ENCODE assay signal across 25 cellular contexts in genomic region chr2:8719528-8719927, GRCh38. TPM values are rescaled to one million over a fixed set of nuclear protein-coding genes. Genes with fewer than 3 reads are reported as not detected.
DNase-seq lines count a peak whose midpoint lies in the region; ATAC-seq, FAIRE-seq and TF ChIP-seq lines count a peak whose summit lies in the region.
"Had no signal": no experiment of that assay in that cellular context is flagged by ENCODE, and none has a peak within 500 bp of the region (broad histone marks: within the 10 kb centered on the region; RNA-seq: fewer than 3 reads in every experiment).

No MANE protein-coding gene starts in this region.

- H3K4me3 Mint-ChIP-seq in type B pancreatic cell, result no peak overlapping the region
- H3K4me3 Mint-ChIP-seq: activated CD4-positive, alpha-beta T cell treated with anti-CD3 and anti-CD28 coated beads, Interleukin-2, amount 10 ng/mL, durations not matched to agents 24 days and 14 days; activated naive CD8-positive, alpha-beta T cell; brain; endodermal cell; natural killer cell treated with Interleukin-12 subunit alpha and Interleukin-12 subunit beta and Interleukin-15 and Interleukin-18, amount 100 ng/mL, for 72 hours had no signal

- H3K79me1 ChIP-seq in IMR-90 (ENCODE audit: low read depth in 1 of 2, low read length in 2 of 2), result no peaks in the 10 kb centered on the region

- no peak overlapping the region for H4K8ac ChIP-seq in IMR-90 (ENCODE audit: low read depth in 2 of 2, low read length in 2 of 2)

- no peak overlapping the region for H3K27ac Mint-ChIP-seq in type B pancreatic cell
- H3K27ac Mint-ChIP-seq: activated CD4-positive, alpha-beta T cell treated with anti-CD3 and anti-CD28 coated beads, Interleukin-2, amount 10 ng/mL, durations not matched to agents 24 days and 14 days; activated naive CD8-positive, alpha-beta T cell; endodermal cell; natural killer cell treated with Interleukin-12 subunit alpha and Interleukin-12 subunit beta and Interleukin-15 and Interleukin-18, amount 100 ng/mL, for 72 hours had no signal

- no peak overlapping the region for H2AK5ac ChIP-seq in IMR-90 (ENCODE audit: low read depth, low read length)

- H4K91ac ChIP-seq in IMR-90 (ENCODE audit: insufficient read depth, low read depth, low read length), result no peak overlapping the region

- no peak overlapping the region for H3K56ac ChIP-seq in IMR-90 (ENCODE audit: extremely low read depth, insufficient read depth, low read length)

- no peaks in the 10 kb centered on the region for H3K36me3 ChIP-seq in IMR-90 (ENCODE audit: control insufficient read depth, insufficient read depth, low read length)
- no peaks in the 10 kb centered on the region for H3K36me3 ChIP-seq in K562 (ENCODE audit: control insufficient read depth, insufficient read depth, low read length)
- H3K36me3 ChIP-seq: left lung, sigmoid colon, upper lobe of right lung had no signal

- dilution Hi-C loops in IMR-90 (cut with HindIII; ENCODE audit: low sequenced_read_pairs, unreplicated experiment), result no loop called here

- H4K20me1 ChIP-seq in IMR-90 (ENCODE audit: insufficient read depth, low read length) (no peaks in the 10 kb centered on the region), K562 (replicated peaks; ENCODE audit: control insufficient read depth, insufficient read depth, low read length) (no peaks in the 10 kb centered on the region)

- no peaks in the 10 kb centered on the region for H3K79me2 ChIP-seq in K562 (ENCODE audit: control insufficient read depth, insufficient read depth, low read length)
- H3K79me2 ChIP-seq: parathyroid adenoma had no signal

- H3K9me3 ChIP-seq in IMR-90 (ENCODE audit: control insufficient read depth, insufficient read depth, low read length) (no peaks in the 10 kb centered on the region), K562 (replicated peaks; ENCODE audit: control insufficient read depth, insufficient read depth, low read depth, low read length) (no peaks in the 10 kb centered on the region)
- H3K9me3 ChIP-seq: left lung, sigmoid colon, upper lobe of right lung had no signal

- H3K36me3 Mint-ChIP-seq in type B pancreatic cell, result no peaks in the 10 kb centered on the region

- TF ChIP-seq POLR2A in IMR-90 (IDR thresholded peaks at IDR 0.05; ENCODE audit: low read depth, low read length), result no peak
- no peak for TF ChIP-seq POLR2A in K562 (conservative IDR thresholded peaks at IDR 0.05)

- H2AFZ ChIP-seq in IMR-90 (replicated peaks; ENCODE audit: low read length, poor library complexity) (no peak overlapping the region), K562 (ENCODE audit: low read depth, low read length) (0 out of 2 replicates have a peak overlapping the region, but pooled peaks have one; percentile 17)
- H2AFZ ChIP-seq: parathyroid adenoma had no signal

- no peaks in the 10 kb centered on the region for H3K27me3 ChIP-seq in IMR-90 (ENCODE audit: control insufficient read depth, insufficient read depth, low read length)
- no peaks in the 10 kb centered on the region for H3K27me3 ChIP-seq in K562 (ENCODE audit: control insufficient read depth in 2 of 2, insufficient read depth in 2 of 2, low read length in 2 of 2)
- H3K27me3 ChIP-seq: heart right ventricle, left lung, sigmoid colon, upper lobe of right lung had no signal

- no peak overlapping the region for H3K14ac ChIP-seq in IMR-90 (replicated peaks; ENCODE audit: low read depth, low read length)

- H2BK20ac ChIP-seq in IMR-90 (ENCODE audit: low read depth, low read length), result no peak overlapping the region

- peaks cover 8% of the 10 kb centered on the region for H3K9me3 Mint-ChIP-seq in type B pancreatic cell
- H3K9me3 Mint-ChIP-seq: endodermal cell had no signal

- H3K27ac ChIP-seq in IMR-90 (ENCODE audit: insufficient read depth, low read length) (no peak overlapping the region), K562 (ENCODE audit: extremely low read depth, low read depth, low read length) (no peak overlapping the region)
- H3K27ac ChIP-seq: C4-2B, heart right ventricle, KMS-11, left lung, parathyroid adenoma, sigmoid colon, upper lobe of right lung had no signal

- no peak for FAIRE-seq in K562 (lab: Jason Lieb, UNC)
- FAIRE-seq: A204.1, colon had no signal

- H3K9me1 ChIP-seq in IMR-90 (ENCODE audit: insufficient read depth, low read length), result no peaks in the 10 kb centered on the region; the same call in 1 of the 2 replicates
- H3K9me1 ChIP-seq in K562 (ENCODE audit: control insufficient read depth, insufficient read depth, low read length), result no peaks in the 10 kb centered on the region

- BruUV-seq in IMR-90 (replicated peaks; lab: Mats Ljungman, UMichigan), result no TSS peak
- BruUV-seq in K562 (replicated peaks; lab: Mats Ljungman, UMichigan), result no TSS peak

- H3K4me3 ChIP-seq in AG04449 (ENCODE audit: low read depth, low read length), result no peak overlapping the region
- H3K4me3 ChIP-seq in IMR-90 (ENCODE audit: insufficient read depth, low read depth, low read length), result no peak overlapping the region
- H3K4me3 ChIP-seq in K562, result no peak overlapping the region
- H3K4me3 ChIP-seq: heart right ventricle, left lung, sigmoid colon, upper lobe of right lung had no signal

- POLR2A ChIA-PET in AG04449 (lab: Yijun Ruan, JAX) (no interaction called here), IMR-90 (lab: Charles Lee; ENCODE audit: unreplicated experiment) (no interaction called here), K562 (lab: Yijun Ruan, JAX) (interaction anchor here (0.8 kb wide), 1 partner anchor 14 kb away, joined by 3 read pairs; no protein-coding TSS in a partner anchor)

- no peak overlapping the region for H4K5ac ChIP-seq in IMR-90 (ENCODE audit: low read depth, low read length)

- ATAC-seq in IMR-90 (ENCODE audit: low read depth), result peak; percentile 40
- ATAC-seq in K562, result no peak
- no peak for ATAC-seq in HG03175 (IDR thresholded peaks at IDR 0.05; ENCODE audit: unreplicated experiment)
- ATAC-seq in HG02763 (IDR thresholded peaks at IDR 0.05; ENCODE audit: unreplicated experiment), result no peak
- ATAC-seq: left lung; natural killer cell treated with Interleukin-12 subunit alpha and Interleukin-12 subunit beta and Interleukin-15 and Interleukin-18, amount 100 ng/mL, for 72 hours; upper lobe of right lung had no signal

- H3K4me2 ChIP-seq in IMR-90 (ENCODE audit: low read depth, low read length) (no peak overlapping the region), K562 (ENCODE audit: insufficient read depth, low read length) (no peak overlapping the region)
- H3K4me2 ChIP-seq: KMS-11 had no signal

- H3K9ac ChIP-seq in IMR-90 (ENCODE audit: low read depth, low read length), result no peak overlapping the region
- H3K9ac ChIP-seq in K562 (ENCODE audit: insufficient read depth in 1 of 2, low read depth in 2 of 2, low read length in 2 of 2), result no peak overlapping the region
- H3K9ac ChIP-seq: KMS-11, parathyroid adenoma had no signal

- peaks cover 5% of the 10 kb centered on the region for H3K4me1 Mint-ChIP-seq in type B pancreatic cell (ENCODE audit: unreplicated experiment)
- H3K4me1 Mint-ChIP-seq: activated CD4-positive, alpha-beta T cell treated with anti-CD3 and anti-CD28 coated beads, Interleukin-2, amount 10 ng/mL, durations not matched to agents 24 days and 14 days had no signal

- WGBS in IMR-90 (ENCODE audit: extremely low coverage in 2 of 2, insufficient read length in 1 of 2), 2 experiments, result no CpG with 5 or more reads among the region's 3 CpGs
- 49% methylated on average over 3 of the region's 3 CpGs for WGBS in K562 (ENCODE audit: insufficient coverage, low coverage, missing lambda C conversion rate)

- TF ChIP-seq RAD21 in IMR-90 (IDR thresholded peaks at IDR 0.05; ENCODE audit: low read length) (no peak), K562 (CRISPR knock-in tag; conservative IDR thresholded peaks at IDR 0.05 in 1 of 2, IDR thresholded peaks at IDR 0.05 in 1 of 2) (no peak)

- H2BK120ac ChIP-seq in IMR-90 (ENCODE audit: low read depth, low read length), result no peak overlapping the region

- CTCF ChIA-PET in AG04449 (lab: Yijun Ruan, JAX), result interaction anchor here (1.4 to 1.6 kb wide), 2 partner anchors 9 to 33 kb away, joined by 3 read pairs; no protein-coding TSS in a partner anchor
- CTCF ChIA-PET in IMR-90 (lab: Yijun Ruan, JAX), result interaction anchor here (0.6 kb wide), 1 partner anchor 606 kb away, joined by 3 read pairs; no protein-coding TSS in a partner anchor
- CTCF ChIA-PET in K562 (lab: Yijun Ruan, JAX; ENCODE audit: low intra/inter-chr PET ratio), result no interaction called here

- H2BK5ac ChIP-seq in IMR-90 (ENCODE audit: low read depth, low read length, poor library complexity, severe bottlenecking), result no peak overlapping the region

- H3K23ac ChIP-seq in IMR-90 (ENCODE audit: low read depth, low read length), result no peak overlapping the region

- H3K27me3 Mint-ChIP-seq in type B pancreatic cell, result no peaks in the 10 kb centered on the region
- H3K27me3 Mint-ChIP-seq: activated CD4-positive, alpha-beta T cell treated with anti-CD3 and anti-CD28 coated beads, Interleukin-2, amount 10 ng/mL, durations not matched to agents 24 days and 14 days; activated naive CD8-positive, alpha-beta T cell; brain had no signal

- H3K18ac ChIP-seq in IMR-90 (ENCODE audit: low read depth, low read length), result no peak overlapping the region

- TF ChIP-seq EP300 in K562 (IDR thresholded peaks at IDR 0.05; ENCODE audit: low read length), result no peak

- no peak overlapping the region for H2AK9ac ChIP-seq in IMR-90 (replicated peaks; ENCODE audit: low read depth, low read length, poor library complexity)

- in situ Hi-C loops in IMR-90 (cut with MboI; ENCODE audit: low sequenced_read_pairs), result no loop called here
- in situ Hi-C loops in K562 (cut with MboI), result no loop called here

- no peak overlapping the region for H3K4ac ChIP-seq in IMR-90 (ENCODE audit: low read depth, low read length)

- TF ChIP-seq CTCF in AG04449 (IDR thresholded peaks at IDR 0.05; ENCODE audit: insufficient read depth, low read length, missing control alignments) (no peak), IMR-90 (conservative IDR thresholded peaks at IDR 0.05; ENCODE audit: low read depth, low read length) (no peak), K562 (IDR thresholded peaks at IDR 0.05 in 2 of 3, conservative IDR thresholded peaks at IDR 0.05 in 1 of 3; ENCODE audit: insufficient read depth in 2 of 3, low read depth in 1 of 3, low read length in 3 of 3) (no peak), type B pancreatic cell (conservative IDR thresholded peaks at IDR 0.05) (no peak)

- peak; percentile 19 for DNase-seq in AG04449 (ENCODE audit: low read depth, low spot score)
- DNase-seq in IMR-90, result no peak
- no peak for DNase-seq in K562 (ENCODE audit: extremely low read depth in 1 of 4, low spot score in 3 of 4)
- peak; percentile 8 for DNase-seq in kidney tubule cell (ENCODE audit: low spot score)
- no peak for DNase-seq in type B pancreatic cell (ENCODE audit: extremely low spot score, unreplicated experiment)
- no peak for DNase-seq in islet precursor cell
- DNase-seq: activated CD4-positive, alpha-beta T cell treated with anti-CD3 and anti-CD28 coated beads, Interleukin-2, amount 10 ng/mL, durations not matched to agents 24 days and 14 days; endodermal cell; heart right ventricle; left lung; midbrain; NCI-H146; sigmoid colon; T-helper 2 cell; upper lobe of right lung had no signal

- H3K4me1 ChIP-seq in IMR-90 (ENCODE audit: control insufficient read depth, insufficient read depth, low read length), result no peaks in the 10 kb centered on the region
- H3K4me1 ChIP-seq in K562 (replicated peaks in 1 of 2; ENCODE audit: control insufficient read depth in 2 of 2, insufficient read depth in 2 of 2, low read length in 2 of 2), result no peaks in the 10 kb centered on the region; a peak in 1 of 5 replicates
- H3K4me1 ChIP-seq: left lung, parathyroid adenoma, sigmoid colon, upper lobe of right lung had no signal

- no peak overlapping the region for H2BK15ac ChIP-seq in IMR-90 (ENCODE audit: low read depth, low read length)

- intact Hi-C loops in IMR-90 (cut with micrococcal nuclease) (no loop called here), K562 (cut with micrococcal nuclease) (no loop called here)

RNA-seq across cellular contexts. Expression of gene ID2, which starts 37.7 kb away (rescaled TPM):
- 389 and 431 TPM in 2 replicates for total RNA-seq in IMR-90 (2012; rRNA removed)
- polyA plus RNA-seq in IMR-90 (2012; rRNA removed), result 264 and 399 TPM in 2 replicates
- polyA plus RNA-seq in IMR-90 (2012; cell fraction: cytosol; rRNA removed), result 1,308 and 1,433 TPM in 2 replicates
- 1,141 and 1,720 TPM in 2 replicates for polyA plus RNA-seq in IMR-90 (2012; cell fraction: nucleus; rRNA removed; ENCODE audit: low replicate concordance)
- 13.4 and 28.3 TPM in 2 replicates for total RNA-seq in K562 (2011; cell fraction: chromatin; rRNA removed; ENCODE audit: low replicate concordance)
- total RNA-seq in K562 (2011; cell fraction: nucleolus; rRNA removed), result 27.2 and 33.5 TPM in 2 replicates
- total RNA-seq in K562 (2011; cell fraction: nucleoplasm; rRNA removed), result 24.2 and 26.6 TPM in 2 replicates
- total RNA-seq in K562 (2014; rRNA removed), result 11.3 and 16.6 TPM in 2 replicates
- total RNA-seq in K562 (2014; rRNA removed; fragmentation: Illumina TruSeq; extraction: Trizol), result 9.3 and 11.0 TPM in 2 replicates
- 6.2 and 8.0 TPM in 2 replicates for total RNA-seq in K562 (2015; rRNA removed; fragmentation: Illumina TruSeq; extraction: Trizol)
- 8.3 and 11.1 TPM in 2 replicates for total RNA-seq in K562 (2021)
- 16.7 and 29.0 TPM in 2 replicates for polyA plus RNA-seq in K562 (2011; rRNA removed)
- 22.2 and 66.4 TPM in 2 replicates for polyA plus RNA-seq in K562 (2011; cell fraction: cytosol; rRNA removed)
- 29.5 and 79.3 TPM in 2 replicates for polyA plus RNA-seq in K562 (2011; cell fraction: nucleus; rRNA removed)
- 20.6 and 22.3 TPM in 2 replicates for polyA plus RNA-seq in K562 (2012)
- 14.9 and 20.5 TPM in 2 replicates for polyA plus RNA-seq in K562 (2014; fragmentation: Illumina TruSeq; extraction: Trizol)
- 10 to 100 TPM; 17.4 to 23.1 TPM for polyA plus RNA-seq in K562 (2014; fragmentation: Nextera tagmentation; extraction: Ambion mirVana)
- polyA plus RNA-seq in K562 (2014; rRNA removed), result 28.8 and 35.7 TPM in 2 replicates
- 8.8 and 21.6 TPM in 2 replicates for polyA minus RNA-seq in K562 (2011; rRNA and poly(A)+ RNA removed)
- 6.0 and 9.3 TPM in 2 replicates for polyA minus RNA-seq in K562 (2011; cell fraction: cytosol; rRNA and poly(A)+ RNA removed)
- polyA minus RNA-seq in K562 (2011; cell fraction: nucleus; rRNA and poly(A)+ RNA removed), result 38.2 and 39.5 TPM in 2 replicates
- total RNA-seq in type B pancreatic cell (ENCODE audit: low replicate concordance), result 194 and 310 TPM in 2 replicates

Comparison
In these comparisons a context has a peak if more than half of its experiments do, and no peak if none do; other contexts are left out.
1. DNase-seq: peak in AG04449 (single experiment) and kidney tubule cell (single experiment); none in IMR-90 (single experiment), K562 (0 of 4), type B pancreatic cell (single experiment) and islet precursor cell (single experiment).